ENCODE assay signal across 27 cellular contexts in genomic region chr14:35279369-35279768, GRCh38.
"Had no signal": no experiment of that assay in that cellular context is flagged by ENCODE, and none has a peak within 500 bp of the region (broad histone marks: within the 10 kb centered on the region; RNA-seq: fewer than 3 reads in every experiment).

No MANE protein-coding gene starts in this region.

- H3K4me1 ChIP-seq: pancreas, psoas muscle, right atrium auricular region, uterus had no signal

- H3K27me3 ChIP-seq: heart left ventricle, pancreas, right atrium auricular region, tibial nerve, uterus had no signal

- H3K27me3 Mint-ChIP-seq: memory B cell; naive thymus-derived CD4-positive, alpha-beta T cell; natural killer cell treated with Interleukin-12 subunit alpha and Interleukin-12 subunit beta and Interleukin-15 and Interleukin-18, amount 100 ng/mL, for 72 hours; stimulated activated memory B cell treated with anti-CD40 and anti-IgM and Interleukin-4, amounts not matched to agents 10 μg/mL and 1 μg/mL and 100 μg/mL, for 72 hours; stimulated activated naive CD8-positive, alpha-beta T cell treated with anti-CD3 and anti-CD28 coated beads, Interleukin-15, amount 100 ng/mL, for 72 hours; type B pancreatic cell had no signal

- H3K4me3 Mint-ChIP-seq: immature natural killer cell; memory B cell; naive thymus-derived CD4-positive, alpha-beta T cell; natural killer cell treated with Interleukin-12 subunit alpha and Interleukin-12 subunit beta and Interleukin-15 and Interleukin-18, amount 100 ng/mL, for 72 hours; stimulated activated memory B cell treated with anti-CD40 and anti-IgM and Interleukin-4, amounts not matched to agents 10 μg/mL and 1 μg/mL and 100 μg/mL, for 72 hours; stimulated activated naive CD8-positive, alpha-beta T cell treated with anti-CD3 and anti-CD28 coated beads, Interleukin-15, amount 100 ng/mL, for 72 hours; type B pancreatic cell had no signal

- H3K36me3 ChIP-seq: pancreas, right atrium auricular region, uterus had no signal

- H3K27ac Mint-ChIP-seq: immature natural killer cell; memory B cell; natural killer cell treated with Interleukin-12 subunit alpha and Interleukin-12 subunit beta and Interleukin-15 and Interleukin-18, amount 100 ng/mL, for 72 hours; stimulated activated memory B cell treated with anti-CD40 and anti-IgM and Interleukin-4, amounts not matched to agents 10 μg/mL and 1 μg/mL and 100 μg/mL, for 72 hours; stimulated activated naive CD8-positive, alpha-beta T cell treated with anti-CD3 and anti-CD28 coated beads, Interleukin-15, amount 100 ng/mL, for 72 hours; type B pancreatic cell had no signal

- H3K9me3 Mint-ChIP-seq: immature natural killer cell; memory B cell; stimulated activated memory B cell treated with anti-CD40 and anti-IgM and Interleukin-4, amounts not matched to agents 10 μg/mL and 1 μg/mL and 100 μg/mL, for 72 hours; stimulated activated naive CD8-positive, alpha-beta T cell treated with anti-CD3 and anti-CD28 coated beads, Interleukin-15, amount 100 ng/mL, for 72 hours; type B pancreatic cell had no signal

- H3K9me3 ChIP-seq: heart left ventricle, mucosa of descending colon, pancreas, psoas muscle, right atrium auricular region, tibial nerve, uterus had no signal

- H3K4me3 ChIP-seq: heart left ventricle, mucosa of descending colon, pancreas, psoas muscle, right atrium auricular region, smooth muscle cell, tibial nerve, uterus had no signal

- ATAC-seq: mucosa of descending colon; naive thymus-derived CD4-positive, alpha-beta T cell; natural killer cell treated with Interleukin-12 subunit alpha and Interleukin-12 subunit beta and Interleukin-15 and Interleukin-18, amount 100 ng/mL, for 72 hours; pancreas; psoas muscle; stimulated activated memory B cell treated with anti-CD40 and anti-IgM and Interleukin-4, amounts not matched to agents 10 μg/mL and 1 μg/mL and 100 μg/mL, for 72 hours; stimulated activated naive CD8-positive, alpha-beta T cell treated with anti-CD3 and anti-CD28 coated beads, Interleukin-15, amount 100 ng/mL, for 72 hours had no signal

- DNase-seq: glutamatergic neuron; heart left ventricle; hypothalamus; immature natural killer cell; kidney; midbrain; mucosa of descending colon; naive thymus-derived CD4-positive, alpha-beta T cell; nucleus accumbens; pancreas; posterior cingulate gyrus; psoas muscle; stimulated activated CD4-positive, alpha-beta T cell treated with anti-CD3 and anti-CD28 coated beads, Interleukin-1b, Interleukin-23, amount 100 ng/mL, for 48 hours; stimulated activated CD4-positive, alpha-beta T cell treated with anti-CD3 and anti-CD28 coated beads, Interleukin-2, amount 100 ng/mL, for 48 hours; stimulated activated CD4-positive, alpha-beta T cell treated with anti-CD3 and anti-CD28 coated beads, Interleukin-4, amount 100 ng/mL, for 4 hours; stimulated activated CD8-positive, alpha-beta memory T cell treated with anti-CD3 and anti-CD28 coated beads, Interleukin-4, amount 100 ng/mL, for 48 hours; stimulated activated naive CD4-positive, alpha-beta T cell treated with Interleukin-2 at 50 U/mL for 16 hours; stimulated activated naive CD8-positive, alpha-beta T cell treated with anti-CD3 and anti-CD28 coated beads, Interleukin-15, amount 100 ng/mL, for 72 hours; substantia nigra; uterus had no signal

- H3K27ac ChIP-seq: heart left ventricle, pancreas, psoas muscle, right atrium auricular region, uterus had no signal
